ENCODE assay signal across 28 cellular contexts in genomic region chr9:90807006-90807405, GRCh38. TPM values are rescaled to one million over a fixed set of nuclear protein-coding genes. Genes with fewer than 3 reads are reported as not detected.
DNase-seq lines count a peak whose midpoint lies in the region; ATAC-seq, FAIRE-seq and TF ChIP-seq lines count a peak whose summit lies in the region.
"Had no signal": no experiment of that assay in that cellular context is flagged by ENCODE, and none has a peak within 500 bp of the region (broad histone marks: within the 10 kb centered on the region; RNA-seq: fewer than 3 reads in every experiment).

No MANE protein-coding gene starts in this region.

- peaks cover 16 to 44% (median 25%) of the 10 kb centered on the region in 11 experiments for H3K36me3 ChIP-seq in BLaER1 treated with 17β-estradiol and CSF1 and Interleukin-3, amounts not matched to agents 10 nM and 100 nM
- H3K36me3 ChIP-seq in OCI-LY7 (ENCODE audit: insufficient read depth, low read length) (peaks cover 49% of the 10 kb centered on the region), neutrophil (peaks cover 9% of the 10 kb centered on the region), heart right ventricle (peaks cover 0 to 4% (median 0%) of the 10 kb centered on the region in 9 donors)
- H3K36me3 ChIP-seq: vagina had no signal

- 82 to 87% methylated on average over 3 of the region's 3 CpGs for WGBS in heart right ventricle, 2 donors

- H3K9me2 ChIP-seq in OCI-LY7 (ENCODE audit: insufficient read depth, low read length) = no peaks in the 10 kb centered on the region

- no peak for ATAC-seq in sciatic nerve
- ATAC-seq in heart right ventricle = no peak
- ATAC-seq: mucosa of descending colon; stimulated activated naive CD8-positive, alpha-beta T cell treated with anti-CD3 and anti-CD28 coated beads, Interleukin-15, Interleukin-2, amounts not matched to agents 100 U/mL and 50 U/mL, for 24 hours had no signal

- H4K20me1 ChIP-seq in BLaER1 treated with 17β-estradiol and CSF1 and Interleukin-3, amounts not matched to agents 10 nM and 100 nM = peaks cover 25 to 77% (median 54%) of the 10 kb centered on the region in 11 experiments; a peak in 18 of 22 replicates
- H4K20me1 ChIP-seq in OCI-LY7 (ENCODE audit: insufficient read depth, low read length) = peaks cover 5% of the 10 kb centered on the region; the same call in 1 of the 2 replicates

- H3K4me1 ChIP-seq in BLaER1 treated with 17β-estradiol and CSF1 and Interleukin-3, amounts not matched to agents 10 nM and 100 nM = peaks cover 66 to 82% (median 77%) of the 10 kb centered on the region in 10 experiments
- H3K4me1 ChIP-seq in OCI-LY7 (ENCODE audit: insufficient read depth, low read length, poor library complexity, severe bottlenecking) = peaks cover 77% of the 10 kb centered on the region
- peaks cover 80 to 87% of the 10 kb centered on the region in 2 experiments for H3K4me1 ChIP-seq in neutrophil (ENCODE audit: control insufficient read depth in 1 of 2, insufficient read depth in 1 of 2, low read depth in 1 of 2, low read length in 1 of 2)
- peaks cover 0 to 65% (median under 1%) of the 10 kb centered on the region in 9 donors for H3K4me1 ChIP-seq in heart right ventricle

- H3K27ac ChIP-seq in BLaER1 treated with 17β-estradiol and CSF1 and Interleukin-3, amounts not matched to agents 10 nM and 100 nM = peak overlapping the region in 8 of 11 experiments; percentile 2 to 57 (median 34); a peak in 14 of 22 replicates
- H3K27ac ChIP-seq in OCI-LY7 (ENCODE audit: low read depth, low read length, poor library complexity, severe bottlenecking) (peak overlapping the region; percentile 95), neutrophil (peak overlapping the region; percentile 88), heart right ventricle (no peak overlapping the region)
- H3K27ac ChIP-seq: epithelial cell of prostate, vagina had no signal

- H3K4me3 ChIP-seq in BLaER1 treated with 17β-estradiol and CSF1 and Interleukin-3, amounts not matched to agents 10 nM and 100 nM = peak overlapping the region in 8 of 10 experiments; percentile 8 to 34 (median 18); a peak in 10 of 20 replicates
- peak overlapping the region; percentile 91 for H3K4me3 ChIP-seq in OCI-LY7 (ENCODE audit: low read depth, low read length, poor library complexity, severe bottlenecking)
- H3K4me3 ChIP-seq in neutrophil (ENCODE audit: low read depth in 1 of 2, low read length in 1 of 2) = peak overlapping the region in 1 of 2 experiments; percentile 13
- no peak overlapping the region for H3K4me3 ChIP-seq in heart right ventricle
- H3K4me3 ChIP-seq: lung, mucosa of descending colon, smooth muscle cell, vagina had no signal

- H3K9me3 ChIP-seq in BLaER1 treated with 17β-estradiol and CSF1 and Interleukin-3, amounts not matched to agents 10 nM and 100 nM (replicated peaks in 1 of 11) = no peaks in the 10 kb centered on the region
- H3K9me3 ChIP-seq in OCI-LY7 (ENCODE audit: low read length) = no peaks in the 10 kb centered on the region
- no peaks in the 10 kb centered on the region for H3K9me3 ChIP-seq in neutrophil
- no peaks in the 10 kb centered on the region for H3K9me3 ChIP-seq in heart right ventricle
- H3K9me3 ChIP-seq: mucosa of descending colon, vagina had no signal

- peaks cover 100% of the 10 kb centered on the region for H3K79me2 ChIP-seq in OCI-LY7 (ENCODE audit: insufficient read depth, low read depth, low read length)

- peak overlapping the region; percentile 11 to 59 (median 38); a peak in 16 of 22 replicates for H3K9ac ChIP-seq in BLaER1 treated with 17β-estradiol and CSF1 and Interleukin-3, amounts not matched to agents 10 nM and 100 nM

- TF ChIP-seq CTCF in OCI-LY7 (conservative IDR thresholded peaks at IDR 0.05; ENCODE audit: low read length) (no peak), neutrophil (IDR thresholded peaks at IDR 0.05) (no peak), heart right ventricle (IDR thresholded peaks at IDR 0.05) (no peak)

- peak; percentile 63 for FAIRE-seq in GM12892 (lab: Jason Lieb, UNC)
- FAIRE-seq: bronchial epithelial cell had no signal

- CTCF ChIA-PET in OCI-LY7 (lab: Charles Lee; ENCODE audit: unreplicated experiment) = interaction anchor here (0.8 kb wide), 1 partner anchor 19 kb away, joined by 3 read pairs; no protein-coding TSS in a partner anchor

- POLR2A ChIA-PET in OCI-LY7 (lab: Charles Lee) = interaction anchor here (0.6 to 1.3 kb wide), 6 partner anchors 9 to 41 kb away, joined by 3 to 8 read pairs (median 4); no protein-coding TSS in a partner anchor

- DNase-seq in GM12892 (ENCODE audit: insufficient read length) = no peak
- DNase-seq in OCI-LY7 (ENCODE audit: low spot score) = peak; percentile 50
- no peak for DNase-seq in cortex of kidney (lab: John Stamatoyannopoulos, UW)
- no peak for DNase-seq in sciatic nerve (ENCODE audit: low spot score)
- no peak for DNase-seq in heart right ventricle
- no peak for DNase-seq in GOT3 (lab: John Stamatoyannopoulos, UW)
- DNase-seq: activated CD4-positive, alpha-beta T cell treated with anti-CD3 and anti-CD28 coated beads for 4 hours; activated effector memory CD4-positive, alpha-beta T cell treated with Interleukin-2 at 50 U/mL for 16 hours; activated T-cell treated with anti-CD3 and anti-CD28 coated beads for 4 hours; aorta; DMS 273 treated with DMSO at 0.1 percent for 48 hours; effector CD8-positive, alpha-beta T cell; hypothalamus; mucosa of descending colon; NCI-H1436 treated with DMSO at 0.1 percent for 48 hours; NCI-H446; NCI-H774; nephron progenitor cell; stimulated activated naive CD8-positive, alpha-beta T cell treated with anti-CD3 and anti-CD28 coated beads, Interleukin-15, Interleukin-2, amounts not matched to agents 100 U/mL and 50 U/mL, for 24 hours; SW 1271 had no signal

- TF ChIP-seq POLR2A in GM12892 (IDR thresholded peaks at IDR 0.05; ENCODE audit: low read depth, low read length) = no peak

- intact Hi-C loops in OCI-LY7 (cut with micrococcal nuclease; ENCODE audit: unreplicated experiment) (loop anchor here (10.0 kb wide), 2 partner anchors 1062 to 1492 kb away; partner anchors contain the start of genes CKS2 and SECISBP2), sciatic nerve (cut with DNase I) (no loop called here), heart right ventricle (cut with DNase I) (loop anchor here in 1 of 10 donors (10.0 kb wide), 1 partner anchor 58 kb away; no protein-coding TSS in a partner anchor)

- no peak overlapping the region for H2AFZ ChIP-seq in OCI-LY7 (ENCODE audit: low read length)

- no peaks in the 10 kb centered on the region for H3K27me3 ChIP-seq in BLaER1 treated with 17β-estradiol and CSF1 and Interleukin-3, amounts not matched to agents 10 nM and 100 nM
- H3K27me3 ChIP-seq in neutrophil = no peaks in the 10 kb centered on the region
- peaks cover 3 to 77% (median 39%) of the 10 kb centered on the region in 7 donors for H3K27me3 ChIP-seq in heart right ventricle
- H3K27me3 ChIP-seq: vagina had no signal

- no TSS peak for BruUV-seq in OCI-LY7 (replicated peaks; lab: Mats Ljungman, UMichigan)

- H3K4me2 ChIP-seq in BLaER1 treated with 17β-estradiol and CSF1 and Interleukin-3, amounts not matched to agents 10 nM and 100 nM = peak overlapping the region; percentile 87 to 99 (median 94)
- H3K4me2 ChIP-seq in OCI-LY7 (ENCODE audit: low read length) = peak overlapping the region; percentile 91
- H3K4me2 ChIP-seq: smooth muscle cell had no signal

RNA-seq across cellular contexts. Expression of gene SYK, which starts 5.4 kb away (rescaled TPM):
- polyA plus RNA-seq in GM12892 (2012; ENCODE audit: missing spikeins) = 28.5 TPM
- 106 and 112 TPM in 2 replicates for total RNA-seq in OCI-LY7 (2014; rRNA removed; shearing (Covaris generic))
- total RNA-seq in OCI-LY7 (2022) (175 and 201 TPM in 2 replicates), sciatic nerve (25.6 TPM), heart right ventricle (10 to 100 TPM in 1 of 10 donors, 1 to 10 TPM in 9; 1.0 to 26.1 (median 3.0) TPM)
- 1 to 10 TPM in 1 of 2 donors, under 1 TPM in 1; 0.96 to 1.5 TPM for polyA plus RNA-seq in heart right ventricle
- total RNA-seq: osteocyte had no signal
- polyA plus RNA-seq: smooth muscle cell had no signal

Comparison
In these comparisons a context has a peak if more than half of its experiments do, and no peak if none do; other contexts are left out.
1. H3K27ac ChIP-seq: peak in BLaER1 treated with 17β-estradiol and CSF1 and Interleukin-3, amounts not matched to agents 10 nM and 100 nM (8 of 11), OCI-LY7 (single experiment) and neutrophil (single experiment); none in heart right ventricle (0 of 10).
2. H3K4me3 ChIP-seq: peak in BLaER1 treated with 17β-estradiol and CSF1 and Interleukin-3, amounts not matched to agents 10 nM and 100 nM (8 of 10) and OCI-LY7 (single experiment); none in heart right ventricle (0 of 10).